In genomic region chr16:70694088-70694487, GRCh38 we compare ENCODE assay signal across 11 cellular contexts. TPM values are rescaled to one million over a fixed set of nuclear protein-coding genes. Genes with fewer than 3 reads are reported as not detected.
DNase-seq lines count a peak whose midpoint lies in the region; ATAC-seq and TF ChIP-seq lines count a peak whose summit lies in the region.
"Had no signal": no experiment of that assay in that cellular context is flagged by ENCODE, and none has a peak within 500 bp of the region (broad histone marks: within the 10 kb centered on the region; RNA-seq: fewer than 3 reads in every experiment).

No MANE protein-coding gene starts in this region.

- peaks cover 0 to 83% (median 2%) of the 10 kb centered on the region in 4 donors for H3K4me1 ChIP-seq in Peyer's patch

- H3K36me3 Mint-ChIP-seq in natural killer cell = no peaks in the 10 kb centered on the region

- H3K27me3 Mint-ChIP-seq in natural killer cell (ENCODE audit: low read depth in 2 of 2) = no peaks in the 10 kb centered on the region
- H3K27me3 Mint-ChIP-seq: naive B cell; stimulated activated naive CD8-positive, alpha-beta T cell treated with anti-CD3 and anti-CD28 coated beads, Interleukin-15, Interleukin-2, amounts not matched to agents 100 ng/mL and 50 ng/mL, for 24 hours had no signal

- no peaks in the 10 kb centered on the region for H3K9me3 ChIP-seq in Peyer's patch

- TF ChIP-seq POLR2A in Peyer's patch (IDR thresholded peaks at IDR 0.05) = no peak

- H3K27me3 ChIP-seq in Peyer's patch = no peaks in the 10 kb centered on the region

- no peaks in the 10 kb centered on the region for H3K36me3 ChIP-seq in Peyer's patch

- no peak for TF ChIP-seq CTCF in Peyer's patch (IDR thresholded peaks at IDR 0.05)
- no peak for TF ChIP-seq CTCF in natural killer cell (IDR thresholded peaks at IDR 0.05)

- no peaks in the 10 kb centered on the region for H3K9me3 Mint-ChIP-seq in natural killer cell
- H3K9me3 Mint-ChIP-seq: naive B cell; stimulated activated naive CD8-positive, alpha-beta T cell treated with anti-CD3 and anti-CD28 coated beads, Interleukin-15, Interleukin-2, amounts not matched to agents 100 ng/mL and 50 ng/mL, for 24 hours had no signal

- peak overlapping the region; percentile 53 to 93 (median 82) for H3K27ac ChIP-seq in Peyer's patch

- intact Hi-C loops in natural killer cell (cut with micrococcal nuclease) = no loop called here

- peak; percentile 77 for DNase-seq in Daoy (ENCODE audit: low read depth)
- DNase-seq in Peyer's patch = no peak
- DNase-seq in non-pigmented ciliary epithelial cell (ENCODE audit: low read depth) = peak; percentile 42
- no peak for DNase-seq in NCI-H187 (lab: John Stamatoyannopoulos, UW)
- no peak for DNase-seq in natural killer cell
- DNase-seq in occipital lobe (lab: John Stamatoyannopoulos, UW) = no peak
- DNase-seq: naive B cell, OCI-M1 had no signal

- H3K27ac Mint-ChIP-seq in natural killer cell = no peak overlapping the region
- H3K27ac Mint-ChIP-seq: naive B cell; stimulated activated naive CD8-positive, alpha-beta T cell treated with anti-CD3 and anti-CD28 coated beads, Interleukin-15, Interleukin-2, amounts not matched to agents 100 ng/mL and 50 ng/mL, for 24 hours had no signal

- peaks cover 0 to 26% of the 10 kb centered on the region in 2 donors for H3K4me1 Mint-ChIP-seq in natural killer cell

- ATAC-seq in esophagus mucosa = peak; percentile 35
- ATAC-seq in GM18519 (IDR thresholded peaks at IDR 0.05; ENCODE audit: low FRiP score, unreplicated experiment) = no peak
- ATAC-seq in natural killer cell = no peak

- H3K4me3 ChIP-seq in Peyer's patch = no peak overlapping the region

- no peak overlapping the region for H3K4me3 Mint-ChIP-seq in natural killer cell
- H3K4me3 Mint-ChIP-seq: stimulated activated naive CD8-positive, alpha-beta T cell treated with anti-CD3 and anti-CD28 coated beads, Interleukin-15, Interleukin-2, amounts not matched to agents 100 ng/mL and 50 ng/mL, for 24 hours had no signal

RNA-seq across cellular contexts. Expression of gene MTSS2, which starts 8.2 kb away (rescaled TPM):
- total RNA-seq in Daoy (2014; rRNA removed; shearing (Covaris generic)) = 3.1 and 4.5 TPM in 2 replicates
- total RNA-seq in Peyer's patch = 100 to 1,000 TPM in 1 of 4 donors, 10 to 100 TPM in 3; 12.1 to 115 (median 30.4) TPM
- total RNA-seq in esophagus mucosa = 32.8 TPM
- 1 to 10 TPM; 3.8 to 8.8 (median 4.4) TPM for total RNA-seq in natural killer cell
- 35.4 TPM for total RNA-seq in occipital lobe

RNA-seq across cellular contexts. Expression of gene IL34, which starts 47.7 kb away (rescaled TPM):
- 0.54 and 2.7 TPM in 2 replicates for total RNA-seq in Daoy (2014; rRNA removed; shearing (Covaris generic))
- total RNA-seq in Peyer's patch (10 to 100 TPM in 1 of 4 donors, 1 to 10 TPM in 3; 1.6 to 23.1 (median 2.6) TPM), esophagus mucosa (7.9 TPM), natural killer cell (under 1 TPM in 2 of 3 donors, not detected in 1; 0.48 to 0.54 TPM), occipital lobe (1.7 TPM)

Comparison
In these comparisons a context has a peak if more than half of its experiments do, and no peak if none do; other contexts are left out.
1. DNase-seq: peak in Daoy (single experiment) and non-pigmented ciliary epithelial cell (single experiment); none in Peyer's patch (0 of 3), NCI-H187 (0 of 2), natural killer cell (single experiment) and occipital lobe (single experiment).